In genomic region chr6:114135348-114136002, GRCh38 we compare ENCODE assay signal across 34 cellular contexts.
"Had no signal": no experiment of that assay in that cellular context is flagged by ENCODE, and none has a peak within 500 bp of the region (broad histone marks: within the 10 kb centered on the region; RNA-seq: fewer than 3 reads in every experiment).

No MANE protein-coding gene starts in this region.

- H3K27me3 ChIP-seq: brain microvascular endothelial cell, Peyer's patch, SJSA1 had no signal

- H3K4me1 ChIP-seq: Peyer's patch, SJSA1 had no signal

- H3K36me3 ChIP-seq: brain microvascular endothelial cell, Peyer's patch, SJSA1 had no signal

- ATAC-seq: activated CD8-positive, alpha-beta memory T cell treated with anti-CD3 and anti-CD28 coated beads, Interleukin-2, amount 10 ng/mL, durations not matched to agents 7 days and 5 days; PC-3; T-cell; T-helper 17 cell had no signal

- H3K9me3 ChIP-seq: Peyer's patch, SJSA1, SK-N-SH had no signal

- H3K4me3 ChIP-seq: Peyer's patch, SJSA1 had no signal

- DNase-seq: activated CD4-positive, alpha-beta memory T cell treated with anti-CD3 and anti-CD28 coated beads, Interleukin-2, amount 10 ng/mL, durations not matched to agents 7 days and 5 days; activated CD4-positive, alpha-beta T cell treated with anti-CD3 and anti-CD28 coated beads for 1 hour; activated CD4-positive, alpha-beta T cell treated with anti-CD3 and anti-CD28 coated beads for 48 hours; activated CD4-positive, CD25-positive, alpha-beta regulatory T cell; activated CD8-positive, alpha-beta memory T cell treated with anti-CD3 and anti-CD28 coated beads for 24 hours; activated CD8-positive, alpha-beta memory T cell treated with anti-CD3 and anti-CD28 coated beads, Interleukin-2, amount 10 ng/mL, durations not matched to agents 7 days and 5 days; activated CD8-positive, alpha-beta memory T cell treated with anti-CD3 and anti-CD28 coated beads, Interleukin-2, amount 50 U/mL, for 48 hours; activated effector memory CD4-positive, alpha-beta T cell treated with Interleukin-2 at 50 U/mL for 16 hours; activated naive CD4-positive, alpha-beta T cell; activated naive CD4-positive, alpha-beta T cell treated with anti-CD3 and anti-CD28 coated beads, Interleukin-2, amount 50 U/mL, for 16 hours; activated naive CD8-positive, alpha-beta T cell treated with anti-CD3 and anti-CD28 coated beads for 36 hours; activated T-cell treated with anti-CD3 and anti-CD28 coated beads, Interleukin-2, amount 50 U/mL, for 48 hours; amniotic stem cell; aorta; brain microvascular endothelial cell; NCI-H1105; NCI-H1417 treated with DMSO at 0.1 percent for 48 hours; NCI-H1694; NCI-H1930; NCI-H2081 treated with DMSO at 0.1 percent for 48 hours; NCI-H226; NCI-H446 treated with DMSO at 0.1 percent for 48 hours; NCI-H524; NCI-H69; NK-92 treated with Interleukin-12 subunit alpha and Interleukin-12 subunit beta, amount 100 ng/mL, for 24 hours; PC-3; Peyer's patch; RPMI8226; SHP77 treated with DMSO at 0.1 percent for 48 hours; SK-N-SH; T-cell; T-helper 17 cell had no signal

- H3K27ac ChIP-seq: brain microvascular endothelial cell, Peyer's patch, SJSA1, VCaP had no signal
